ENCODE assay signal across 8 cellular contexts in genomic region chr12:79689041-79689476, GRCh38. TPM values are rescaled to one million over a fixed set of nuclear protein-coding genes. Genes with fewer than 3 reads are reported as not detected.
A peak's percentile ranks its signal among the peaks of the same experiment; 100 is the strongest.
DNase-seq lines count a peak whose midpoint lies in the region; ATAC-seq and TF ChIP-seq lines count a peak whose summit lies in the region.

No MANE protein-coding gene starts in this region.

- no peaks in the 10 kb centered on the region for H3K9me3 Mint-ChIP-seq in activated naive CD4-positive, alpha-beta T cell treated with anti-CD3 and anti-CD28 coated beads, Interleukin-2, amount 50 U/mL, for 24 hours

- no peak for TF ChIP-seq CTCF in foreskin keratinocyte (conservative IDR thresholded peaks at IDR 0.05)

- ATAC-seq in foreskin keratinocyte: no peak

- DNase-seq in activated naive CD4-positive, alpha-beta T cell treated with Interleukin-2 at 50 U/mL for 16 hours: no peak
- no peak for DNase-seq in SJCRH30
- DNase-seq in foreskin keratinocyte: peak in 1 of 2 donors; percentile 29
- DNase-seq in amygdala (lab: John Stamatoyannopoulos, UW): no peak
- no peak for DNase-seq in GF-D8 (lab: John Stamatoyannopoulos, UW)
- no peak for DNase-seq in activated CD8-positive, alpha-beta memory T cell treated with anti-CD3 and anti-CD28 coated beads for 24 hours

- peak overlapping the region; percentile 76 for H3K4me3 Mint-ChIP-seq in activated naive CD4-positive, alpha-beta T cell treated with anti-CD3 and anti-CD28 coated beads, Interleukin-2, amount 50 U/mL, for 24 hours

- 0 out of 2 replicates have a peak, but pooled peaks cover 2% of the 10 kb centered on the region for H3K36me3 ChIP-seq in SJCRH30

- peak overlapping the region; percentile 75 for H3K27ac ChIP-seq in SJCRH30
- peak overlapping the region; percentile 88 for H3K27ac ChIP-seq in foreskin keratinocyte
- H3K27ac ChIP-seq in skin epidermis: peak overlapping the region in 20 of 21 experiments; percentile 54 to 92 (median 83)

- peaks cover 51% of the 10 kb centered on the region for H3K27me3 Mint-ChIP-seq in activated naive CD4-positive, alpha-beta T cell treated with anti-CD3 and anti-CD28 coated beads, Interleukin-2, amount 50 U/mL, for 24 hours

- H3K27me3 ChIP-seq in SJCRH30 (no peaks in the 10 kb centered on the region), foreskin keratinocyte (no peaks in the 10 kb centered on the region)

- 0 out of 2 replicates have a peak, but pooled peaks cover 3% of the 10 kb centered on the region for H3K4me1 ChIP-seq in SJCRH30
- H3K4me1 ChIP-seq in foreskin keratinocyte: peaks cover 35% of the 10 kb centered on the region

- no peak overlapping the region for H3K27ac Mint-ChIP-seq in activated naive CD4-positive, alpha-beta T cell treated with anti-CD3 and anti-CD28 coated beads, Interleukin-2, amount 50 U/mL, for 24 hours

- no peaks in the 10 kb centered on the region for H3K9me3 ChIP-seq in SJCRH30 (replicated peaks)

- H3K4me1 Mint-ChIP-seq in activated naive CD4-positive, alpha-beta T cell treated with anti-CD3 and anti-CD28 coated beads, Interleukin-2, amount 50 U/mL, for 24 hours: peaks cover 19% of the 10 kb centered on the region

- no peaks in the 10 kb centered on the region for H3K36me3 Mint-ChIP-seq in activated naive CD4-positive, alpha-beta T cell treated with anti-CD3 and anti-CD28 coated beads, Interleukin-2, amount 50 U/mL, for 24 hours

- H3K4me3 ChIP-seq in SJCRH30: peak overlapping the region; percentile 93
- H3K4me3 ChIP-seq in skin epidermis: peak overlapping the region; percentile 59 to 86 (median 71)

RNA-seq across cellular contexts. Expression of gene PAWR, which starts 1.7 kb away (rescaled TPM):
- total RNA-seq in SJCRH30 (2014; rRNA removed; shearing (Covaris generic)): 22.5 and 24.9 TPM in 2 replicates
- total RNA-seq in foreskin keratinocyte: 51.6 and 51.9 TPM in 2 replicates
- 24.9 and 28.6 TPM in 2 replicates for polyA plus RNA-seq in foreskin keratinocyte
